Comparison of ENCODE assay signal across 1 cellular context in the genomic region with DNA sequence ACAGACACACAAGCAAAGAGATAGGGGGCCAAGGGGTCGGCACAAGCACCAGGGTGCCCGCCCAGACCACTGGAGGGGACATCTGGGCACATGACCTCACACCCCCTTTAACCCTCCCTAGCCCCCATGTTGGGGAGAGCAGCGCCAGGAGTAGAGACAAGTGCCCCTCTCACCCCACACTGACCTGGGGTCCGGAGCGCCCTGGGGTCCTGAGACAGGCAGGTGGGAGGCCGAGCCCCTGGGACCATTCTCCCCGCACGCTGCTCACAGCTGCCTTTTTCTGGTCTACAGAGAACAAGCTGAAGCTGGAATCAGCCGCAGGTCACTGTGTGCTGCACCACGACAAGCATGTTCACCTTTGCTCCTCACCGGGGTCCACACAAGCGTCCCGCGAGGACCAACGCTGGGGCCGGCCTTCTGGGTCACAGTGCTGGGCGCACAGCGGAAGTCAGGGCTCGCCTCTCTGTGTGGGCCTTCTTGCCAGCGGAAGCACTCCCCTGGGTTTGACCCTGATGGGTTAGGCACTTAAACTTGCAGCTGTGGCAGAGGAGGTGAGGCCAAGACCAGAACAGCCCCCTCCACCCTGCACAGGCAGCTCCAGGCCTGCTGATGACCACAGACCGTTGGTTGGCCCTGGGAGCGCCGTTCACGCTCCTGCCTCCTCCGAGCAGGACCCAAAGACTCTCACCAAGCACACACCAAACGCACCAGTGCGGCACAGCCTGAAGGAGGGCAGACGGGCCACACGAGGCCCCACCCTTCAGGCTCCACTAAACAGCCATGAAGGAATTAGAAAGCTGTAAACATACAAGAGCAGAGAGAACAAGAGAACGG.
A peak's percentile ranks its signal among the peaks of the same experiment; 100 is the strongest.
TF ChIP-seq lines count a peak whose summit lies in the region.

No MANE protein-coding gene starts in this region.

TF ChIP-seq in HepG2, 621 proteins besides CTCF, POLR2A, EP300 and RAD21 (continued from another document):
- TF ChIP-seq ZNF569 (CRISPR knock-in tag; IDR thresholded peaks at IDR 0.05; ENCODE audit: borderline replicate concordance): no peak
- TF ChIP-seq, protein P1, sequence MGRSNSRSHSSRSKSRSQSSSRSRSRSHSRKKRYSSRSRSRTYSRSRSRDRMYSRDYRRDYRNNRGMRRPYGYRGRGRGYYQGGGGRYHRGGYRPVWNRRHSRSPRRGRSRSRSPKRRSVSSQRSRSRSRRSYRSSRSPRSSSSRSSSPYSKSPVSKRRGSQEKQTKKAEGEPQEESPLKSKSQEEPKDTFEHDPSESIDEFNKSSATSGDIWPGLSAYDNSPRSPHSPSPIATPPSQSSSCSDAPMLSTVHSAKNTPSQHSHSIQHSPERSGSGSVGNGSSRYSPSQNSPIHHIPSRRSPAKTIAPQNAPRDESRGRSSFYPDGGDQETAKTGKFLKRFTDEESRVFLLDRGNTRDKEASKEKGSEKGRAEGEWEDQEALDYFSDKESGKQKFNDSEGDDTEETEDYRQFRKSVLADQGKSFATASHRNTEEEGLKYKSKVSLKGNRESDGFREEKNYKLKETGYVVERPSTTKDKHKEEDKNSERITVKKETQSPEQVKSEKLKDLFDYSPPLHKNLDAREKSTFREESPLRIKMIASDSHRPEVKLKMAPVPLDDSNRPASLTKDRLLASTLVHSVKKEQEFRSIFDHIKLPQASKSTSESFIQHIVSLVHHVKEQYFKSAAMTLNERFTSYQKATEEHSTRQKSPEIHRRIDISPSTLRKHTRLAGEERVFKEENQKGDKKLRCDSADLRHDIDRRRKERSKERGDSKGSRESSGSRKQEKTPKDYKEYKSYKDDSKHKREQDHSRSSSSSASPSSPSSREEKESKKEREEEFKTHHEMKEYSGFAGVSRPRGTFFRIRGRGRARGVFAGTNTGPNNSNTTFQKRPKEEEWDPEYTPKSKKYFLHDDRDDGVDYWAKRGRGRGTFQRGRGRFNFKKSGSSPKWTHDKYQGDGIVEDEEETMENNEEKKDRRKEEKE (IDR thresholded peaks at IDR 0.05): no peak
- TF ChIP-seq TMF1 (CRISPR knock-in tag; IDR thresholded peaks at IDR 0.05; ENCODE audit: low read depth): no peak
- no peak for TF ChIP-seq ZNF567 (CRISPR knock-in tag; IDR thresholded peaks at IDR 0.05; ENCODE audit: borderline replicate concordance)
- TF ChIP-seq, protein P2, sequence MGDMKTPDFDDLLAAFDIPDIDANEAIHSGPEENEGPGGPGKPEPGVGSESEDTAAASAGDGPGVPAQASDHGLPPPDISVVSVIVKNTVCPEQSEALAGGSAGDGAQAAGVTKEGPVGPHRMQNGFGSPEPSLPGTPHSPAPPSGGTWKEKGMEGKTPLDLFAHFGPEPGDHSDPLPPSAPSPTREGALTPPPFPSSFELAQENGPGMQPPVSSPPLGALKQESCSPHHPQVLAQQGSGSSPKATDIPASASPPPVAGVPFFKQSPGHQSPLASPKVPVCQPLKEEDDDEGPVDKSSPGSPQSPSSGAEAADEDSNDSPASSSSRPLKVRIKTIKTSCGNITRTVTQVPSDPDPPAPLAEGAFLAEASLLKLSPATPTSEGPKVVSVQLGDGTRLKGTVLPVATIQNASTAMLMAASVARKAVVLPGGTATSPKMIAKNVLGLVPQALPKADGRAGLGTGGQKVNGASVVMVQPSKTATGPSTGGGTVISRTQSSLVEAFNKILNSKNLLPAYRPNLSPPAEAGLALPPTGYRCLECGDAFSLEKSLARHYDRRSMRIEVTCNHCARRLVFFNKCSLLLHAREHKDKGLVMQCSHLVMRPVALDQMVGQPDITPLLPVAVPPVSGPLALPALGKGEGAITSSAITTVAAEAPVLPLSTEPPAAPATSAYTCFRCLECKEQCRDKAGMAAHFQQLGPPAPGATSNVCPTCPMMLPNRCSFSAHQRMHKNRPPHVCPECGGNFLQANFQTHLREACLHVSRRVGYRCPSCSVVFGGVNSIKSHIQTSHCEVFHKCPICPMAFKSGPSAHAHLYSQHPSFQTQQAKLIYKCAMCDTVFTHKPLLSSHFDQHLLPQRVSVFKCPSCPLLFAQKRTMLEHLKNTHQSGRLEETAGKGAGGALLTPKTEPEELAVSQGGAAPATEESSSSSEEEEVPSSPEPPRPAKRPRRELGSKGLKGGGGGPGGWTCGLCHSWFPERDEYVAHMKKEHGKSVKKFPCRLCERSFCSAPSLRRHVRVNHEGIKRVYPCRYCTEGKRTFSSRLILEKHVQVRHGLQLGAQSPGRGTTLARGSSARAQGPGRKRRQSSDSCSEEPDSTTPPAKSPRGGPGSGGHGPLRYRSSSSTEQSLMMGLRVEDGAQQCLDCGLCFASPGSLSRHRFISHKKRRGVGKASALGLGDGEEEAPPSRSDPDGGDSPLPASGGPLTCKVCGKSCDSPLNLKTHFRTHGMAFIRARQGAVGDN (CRISPR knock-in tag; IDR thresholded peaks at IDR 0.05): peak; percentile 6; the same call in 1 of the 2 replicates
- TF ChIP-seq, protein P3, sequence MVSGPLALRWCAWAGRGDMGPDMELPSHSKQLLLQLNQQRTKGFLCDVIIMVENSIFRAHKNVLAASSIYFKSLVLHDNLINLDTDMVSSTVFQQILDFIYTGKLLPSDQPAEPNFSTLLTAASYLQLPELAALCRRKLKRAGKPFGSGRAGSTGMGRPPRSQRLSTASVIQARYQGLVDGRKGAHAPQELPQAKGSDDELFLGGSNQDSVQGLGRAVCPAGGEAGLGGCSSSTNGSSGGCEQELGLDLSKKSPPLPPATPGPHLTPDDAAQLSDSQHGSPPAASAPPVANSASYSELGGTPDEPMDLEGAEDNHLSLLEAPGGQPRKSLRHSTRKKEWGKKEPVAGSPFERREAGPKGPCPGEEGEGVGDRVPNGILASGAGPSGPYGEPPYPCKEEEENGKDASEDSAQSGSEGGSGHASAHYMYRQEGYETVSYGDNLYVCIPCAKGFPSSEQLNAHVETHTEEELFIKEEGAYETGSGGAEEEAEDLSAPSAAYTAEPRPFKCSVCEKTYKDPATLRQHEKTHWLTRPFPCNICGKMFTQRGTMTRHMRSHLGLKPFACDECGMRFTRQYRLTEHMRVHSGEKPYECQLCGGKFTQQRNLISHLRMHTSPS (CRISPR knock-in tag; IDR thresholded peaks at IDR 0.05; ENCODE audit: low read depth): no peak
- TF ChIP-seq ZNF768 (CRISPR knock-in tag; IDR thresholded peaks at IDR 0.05): 0 out of 2 replicates have a peak, but pooled peaks have one; percentile 36
